1 cellular context compared by ENCODE assay signal in the genomic region with DNA sequence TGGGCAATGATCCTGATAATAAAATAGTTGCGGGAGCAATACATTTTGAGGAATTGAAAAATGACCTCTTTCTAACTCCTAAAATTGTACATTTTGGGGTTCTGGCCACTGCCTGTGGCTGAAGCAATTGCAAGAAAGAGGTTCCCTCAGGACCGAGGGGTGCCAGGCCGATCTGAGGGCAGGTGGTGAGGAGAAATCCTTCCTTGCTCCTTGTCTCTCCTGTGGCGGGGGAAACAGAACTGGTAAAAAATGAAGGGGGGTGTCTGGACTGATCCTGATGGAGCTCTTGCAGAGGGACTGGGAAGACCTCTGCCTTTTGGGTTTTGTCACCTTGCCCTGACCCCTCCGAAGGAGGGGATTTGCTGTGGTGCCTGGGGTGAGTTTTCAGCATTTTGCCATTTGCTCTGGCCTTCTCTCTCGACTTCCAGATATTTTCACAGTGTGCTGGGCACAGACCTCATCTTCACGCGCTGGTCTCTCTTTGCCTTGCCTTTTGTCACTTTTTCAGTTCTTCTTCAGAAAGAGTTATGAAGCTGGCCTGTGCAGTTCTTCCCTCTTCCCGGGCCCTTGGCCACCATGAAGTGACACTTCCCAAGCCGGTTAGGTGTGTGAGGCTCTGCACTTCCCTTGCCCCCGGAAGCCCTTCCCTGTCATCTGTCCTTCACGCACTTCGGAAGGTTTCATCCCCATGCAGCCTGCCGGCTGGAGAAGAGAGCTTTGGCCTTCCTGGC.
TF ChIP-seq lines count a peak whose summit lies in the region.

No MANE protein-coding gene starts in this region.

TF ChIP-seq in SK-N-SH treated with all-trans-retinoic acid at 6 μM for 48 hours, 23 proteins besides CTCF, POLR2A, EP300 and RAD21 (continued from another document):
- TF ChIP-seq, protein P1, sequence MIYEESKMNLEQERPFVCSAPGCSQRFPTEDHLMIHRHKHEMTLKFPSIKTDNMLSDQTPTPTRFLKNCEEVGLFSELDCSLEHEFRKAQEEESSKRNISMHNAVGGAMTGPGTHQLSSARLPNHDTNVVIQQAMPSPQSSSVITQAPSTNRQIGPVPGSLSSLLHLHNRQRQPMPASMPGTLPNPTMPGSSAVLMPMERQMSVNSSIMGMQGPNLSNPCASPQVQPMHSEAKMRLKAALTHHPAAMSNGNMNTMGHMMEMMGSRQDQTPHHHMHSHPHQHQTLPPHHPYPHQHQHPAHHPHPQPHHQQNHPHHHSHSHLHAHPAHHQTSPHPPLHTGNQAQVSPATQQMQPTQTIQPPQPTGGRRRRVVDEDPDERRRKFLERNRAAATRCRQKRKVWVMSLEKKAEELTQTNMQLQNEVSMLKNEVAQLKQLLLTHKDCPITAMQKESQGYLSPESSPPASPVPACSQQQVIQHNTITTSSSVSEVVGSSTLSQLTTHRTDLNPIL (CRISPR knock-in tag; IDR thresholded peaks at IDR 0.05; ENCODE audit: low read depth): no peak
- no peak for TF ChIP-seq BACH2 (CRISPR knock-in tag; IDR thresholded peaks at IDR 0.05; ENCODE audit: borderline replicate concordance)
- TF ChIP-seq ZNF8 (CRISPR knock-in tag; IDR thresholded peaks at IDR 0.05): no peak
- no peak for TF ChIP-seq CSRNP3 (CRISPR knock-in tag; IDR thresholded peaks at IDR 0.05)
- TF ChIP-seq ZNF70 (CRISPR knock-in tag; IDR thresholded peaks at IDR 0.05): no peak
- TF ChIP-seq RARB (CRISPR knock-in tag; IDR thresholded peaks at IDR 0.05): no peak
- no peak for TF ChIP-seq SNAI2 (CRISPR knock-in tag; IDR thresholded peaks at IDR 0.05)
